21 cellular contexts compared by ENCODE assay signal in the genomic region with DNA sequence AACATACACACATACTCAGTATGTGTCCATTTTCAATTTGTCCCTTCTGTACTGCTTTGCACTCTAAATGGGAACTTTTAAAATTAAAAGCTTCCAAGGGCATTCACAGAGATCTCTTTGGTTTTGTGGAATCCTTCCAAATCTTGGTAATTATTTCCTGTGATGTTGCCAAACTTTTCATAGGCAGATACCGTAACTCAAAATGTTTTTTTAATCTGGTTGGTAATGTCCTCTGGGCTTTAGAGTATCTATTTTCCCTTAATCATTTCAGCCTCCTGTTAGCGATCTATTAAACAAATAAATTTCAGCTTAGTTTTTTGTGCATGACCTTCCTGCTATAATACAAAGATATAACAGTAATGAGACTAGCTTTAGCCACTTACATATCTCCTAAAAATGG.
"Had no signal": no experiment of that assay in that cellular context is flagged by ENCODE, and none has a peak within 500 bp of the region (broad histone marks: within the 10 kb centered on the region; RNA-seq: fewer than 3 reads in every experiment).

No MANE protein-coding gene starts in this region.

- H3K4me3 ChIP-seq: breast epithelium, left ventricle myocardium inferior, pancreas, thoracic aorta had no signal

- H3K36me3 ChIP-seq: breast epithelium, left ventricle myocardium inferior had no signal

- ATAC-seq: activated CD4-positive, alpha-beta T cell treated with anti-CD3 and anti-CD28 coated beads for 36 hours; activated CD8-positive, alpha-beta T cell treated with anti-CD3 and anti-CD28 coated beads for 36 hours; activated T-cell treated with anti-CD3 and anti-CD28 coated beads, Interleukin-2, amount 50 U/mL, for 72 hours; pancreas; stimulated activated naive CD8-positive, alpha-beta T cell treated with anti-CD3 and anti-CD28 coated beads, Interleukin-15, amount 100 ng/mL, for 72 hours; T-cell had no signal

- H3K27ac ChIP-seq: breast epithelium, epithelial cell of prostate, left ventricle myocardium inferior, thoracic aorta had no signal

- H3K27me3 ChIP-seq: breast epithelium, pancreas had no signal

- H3K9me3 ChIP-seq: breast epithelium, pancreas, thoracic aorta had no signal

- FAIRE-seq: keratinocyte, pancreas, urothelium cell line had no signal

- DNase-seq: activated CD4-positive, alpha-beta T cell treated with anti-CD3 and anti-CD28 coated beads for 36 hours; activated CD8-positive, alpha-beta memory T cell treated with anti-CD3 and anti-CD28 coated beads, Interleukin-2, amount 50 U/mL, for 4 hours; activated CD8-positive, alpha-beta T cell treated with anti-CD3 and anti-CD28 coated beads for 36 hours; activated gamma-delta T cell treated with Interleukin-2 at 50 U/mL for 16 hours; activated naive CD8-positive, alpha-beta T cell treated with anti-CD3 and anti-CD28 coated beads for 36 hours; activated T-cell treated with anti-CD3 and anti-CD28 coated beads, Interleukin-2, amount 50 U/mL, for 72 hours; anterior cingulate cortex; effector CD4-positive, alpha-beta T cell; foreskin fibroblast; left ventricle myocardium inferior; pancreas; stimulated activated CD4-positive, alpha-beta T cell treated with anti-CD3 and anti-CD28 coated beads, Interleukin-15, amount 100 ng/mL, for 24 hours; stimulated activated CD4-positive, alpha-beta T cell treated with anti-CD3 and anti-CD28 coated beads, Interleukin-4, amount 100 ng/mL, for 24 hours; stimulated activated naive CD8-positive, alpha-beta T cell treated with anti-CD3 and anti-CD28 coated beads, Interleukin-15, amount 100 ng/mL, for 72 hours; T-cell; T1000 had no signal
